In the genomic region with DNA sequence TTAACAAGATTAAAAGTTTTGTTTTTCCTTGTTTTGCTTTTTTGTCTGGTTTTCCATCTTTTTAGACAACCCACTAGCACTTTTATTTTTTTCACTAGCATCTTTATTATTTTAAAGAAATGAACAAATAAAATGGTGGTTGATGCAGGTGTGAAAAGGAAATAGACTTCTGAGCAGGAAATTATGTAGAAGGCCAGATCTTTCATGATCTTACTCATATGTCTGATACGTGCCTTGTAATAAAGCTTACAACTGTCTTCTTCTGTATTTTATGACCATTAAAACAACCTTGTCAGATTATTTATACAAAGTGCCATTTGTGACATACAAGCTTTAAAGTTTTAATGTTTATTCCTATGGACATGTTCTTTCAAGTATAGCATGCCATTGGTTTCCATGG, we compare ENCODE assay signal across 1 cellular context.
TF ChIP-seq lines count a peak whose summit lies in the region.

No MANE protein-coding gene starts in this region.

TF ChIP-seq in A549, 52 proteins besides CTCF, POLR2A, EP300 and RAD21 (continued from another document):
- TF ChIP-seq, protein P1, sequence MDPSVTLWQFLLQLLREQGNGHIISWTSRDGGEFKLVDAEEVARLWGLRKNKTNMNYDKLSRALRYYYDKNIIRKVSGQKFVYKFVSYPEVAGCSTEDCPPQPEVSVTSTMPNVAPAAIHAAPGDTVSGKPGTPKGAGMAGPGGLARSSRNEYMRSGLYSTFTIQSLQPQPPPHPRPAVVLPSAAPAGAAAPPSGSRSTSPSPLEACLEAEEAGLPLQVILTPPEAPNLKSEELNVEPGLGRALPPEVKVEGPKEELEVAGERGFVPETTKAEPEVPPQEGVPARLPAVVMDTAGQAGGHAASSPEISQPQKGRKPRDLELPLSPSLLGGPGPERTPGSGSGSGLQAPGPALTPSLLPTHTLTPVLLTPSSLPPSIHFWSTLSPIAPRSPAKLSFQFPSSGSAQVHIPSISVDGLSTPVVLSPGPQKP (IDR thresholded peaks at IDR 0.05; ENCODE audit: low read depth, low read length) = no peak
- TF ChIP-seq, protein P2, sequence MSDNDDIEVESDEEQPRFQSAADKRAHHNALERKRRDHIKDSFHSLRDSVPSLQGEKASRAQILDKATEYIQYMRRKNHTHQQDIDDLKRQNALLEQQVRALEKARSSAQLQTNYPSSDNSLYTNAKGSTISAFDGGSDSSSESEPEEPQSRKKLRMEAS (IDR thresholded peaks at IDR 0.05) = no peak
- TF ChIP-seq, protein P3, sequence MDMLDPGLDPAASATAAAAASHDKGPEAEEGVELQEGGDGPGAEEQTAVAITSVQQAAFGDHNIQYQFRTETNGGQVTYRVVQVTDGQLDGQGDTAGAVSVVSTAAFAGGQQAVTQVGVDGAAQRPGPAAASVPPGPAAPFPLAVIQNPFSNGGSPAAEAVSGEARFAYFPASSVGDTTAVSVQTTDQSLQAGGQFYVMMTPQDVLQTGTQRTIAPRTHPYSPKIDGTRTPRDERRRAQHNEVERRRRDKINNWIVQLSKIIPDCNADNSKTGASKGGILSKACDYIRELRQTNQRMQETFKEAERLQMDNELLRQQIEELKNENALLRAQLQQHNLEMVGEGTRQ (IDR thresholded peaks at IDR 0.05) = no peak
- TF ChIP-seq GATA3 (IDR thresholded peaks at IDR 0.05; ENCODE audit: borderline replicate concordance) (no peak), SMC3 (IDR thresholded peaks at IDR 0.05) (no peak)
